ENCODE assay signal across 1 cellular context in the genomic region with DNA sequence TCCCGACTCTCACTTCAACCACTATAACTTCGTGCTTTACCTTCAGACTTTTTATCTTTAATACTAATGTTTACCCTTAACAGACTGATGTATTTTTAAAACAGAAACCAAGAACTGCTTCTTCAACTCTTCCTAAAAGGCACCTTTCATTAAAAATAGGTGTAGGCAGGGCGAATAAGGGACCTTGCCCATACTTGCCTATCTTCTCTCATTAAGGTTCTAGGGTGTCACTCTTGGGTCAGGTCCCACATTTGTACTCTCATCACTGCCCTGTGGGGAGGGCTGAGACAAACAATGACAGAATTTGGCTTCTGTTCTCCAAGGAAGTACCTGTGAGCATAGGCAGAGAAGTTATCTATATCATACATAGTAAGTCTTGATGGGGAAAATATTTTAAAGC.
TF ChIP-seq lines count a peak whose summit lies in the region.

No MANE protein-coding gene starts in this region.

TF ChIP-seq in GM23338, 12 proteins besides CTCF, POLR2A, EP300 and RAD21 (continued from another document):
- TF ChIP-seq, protein P1, sequence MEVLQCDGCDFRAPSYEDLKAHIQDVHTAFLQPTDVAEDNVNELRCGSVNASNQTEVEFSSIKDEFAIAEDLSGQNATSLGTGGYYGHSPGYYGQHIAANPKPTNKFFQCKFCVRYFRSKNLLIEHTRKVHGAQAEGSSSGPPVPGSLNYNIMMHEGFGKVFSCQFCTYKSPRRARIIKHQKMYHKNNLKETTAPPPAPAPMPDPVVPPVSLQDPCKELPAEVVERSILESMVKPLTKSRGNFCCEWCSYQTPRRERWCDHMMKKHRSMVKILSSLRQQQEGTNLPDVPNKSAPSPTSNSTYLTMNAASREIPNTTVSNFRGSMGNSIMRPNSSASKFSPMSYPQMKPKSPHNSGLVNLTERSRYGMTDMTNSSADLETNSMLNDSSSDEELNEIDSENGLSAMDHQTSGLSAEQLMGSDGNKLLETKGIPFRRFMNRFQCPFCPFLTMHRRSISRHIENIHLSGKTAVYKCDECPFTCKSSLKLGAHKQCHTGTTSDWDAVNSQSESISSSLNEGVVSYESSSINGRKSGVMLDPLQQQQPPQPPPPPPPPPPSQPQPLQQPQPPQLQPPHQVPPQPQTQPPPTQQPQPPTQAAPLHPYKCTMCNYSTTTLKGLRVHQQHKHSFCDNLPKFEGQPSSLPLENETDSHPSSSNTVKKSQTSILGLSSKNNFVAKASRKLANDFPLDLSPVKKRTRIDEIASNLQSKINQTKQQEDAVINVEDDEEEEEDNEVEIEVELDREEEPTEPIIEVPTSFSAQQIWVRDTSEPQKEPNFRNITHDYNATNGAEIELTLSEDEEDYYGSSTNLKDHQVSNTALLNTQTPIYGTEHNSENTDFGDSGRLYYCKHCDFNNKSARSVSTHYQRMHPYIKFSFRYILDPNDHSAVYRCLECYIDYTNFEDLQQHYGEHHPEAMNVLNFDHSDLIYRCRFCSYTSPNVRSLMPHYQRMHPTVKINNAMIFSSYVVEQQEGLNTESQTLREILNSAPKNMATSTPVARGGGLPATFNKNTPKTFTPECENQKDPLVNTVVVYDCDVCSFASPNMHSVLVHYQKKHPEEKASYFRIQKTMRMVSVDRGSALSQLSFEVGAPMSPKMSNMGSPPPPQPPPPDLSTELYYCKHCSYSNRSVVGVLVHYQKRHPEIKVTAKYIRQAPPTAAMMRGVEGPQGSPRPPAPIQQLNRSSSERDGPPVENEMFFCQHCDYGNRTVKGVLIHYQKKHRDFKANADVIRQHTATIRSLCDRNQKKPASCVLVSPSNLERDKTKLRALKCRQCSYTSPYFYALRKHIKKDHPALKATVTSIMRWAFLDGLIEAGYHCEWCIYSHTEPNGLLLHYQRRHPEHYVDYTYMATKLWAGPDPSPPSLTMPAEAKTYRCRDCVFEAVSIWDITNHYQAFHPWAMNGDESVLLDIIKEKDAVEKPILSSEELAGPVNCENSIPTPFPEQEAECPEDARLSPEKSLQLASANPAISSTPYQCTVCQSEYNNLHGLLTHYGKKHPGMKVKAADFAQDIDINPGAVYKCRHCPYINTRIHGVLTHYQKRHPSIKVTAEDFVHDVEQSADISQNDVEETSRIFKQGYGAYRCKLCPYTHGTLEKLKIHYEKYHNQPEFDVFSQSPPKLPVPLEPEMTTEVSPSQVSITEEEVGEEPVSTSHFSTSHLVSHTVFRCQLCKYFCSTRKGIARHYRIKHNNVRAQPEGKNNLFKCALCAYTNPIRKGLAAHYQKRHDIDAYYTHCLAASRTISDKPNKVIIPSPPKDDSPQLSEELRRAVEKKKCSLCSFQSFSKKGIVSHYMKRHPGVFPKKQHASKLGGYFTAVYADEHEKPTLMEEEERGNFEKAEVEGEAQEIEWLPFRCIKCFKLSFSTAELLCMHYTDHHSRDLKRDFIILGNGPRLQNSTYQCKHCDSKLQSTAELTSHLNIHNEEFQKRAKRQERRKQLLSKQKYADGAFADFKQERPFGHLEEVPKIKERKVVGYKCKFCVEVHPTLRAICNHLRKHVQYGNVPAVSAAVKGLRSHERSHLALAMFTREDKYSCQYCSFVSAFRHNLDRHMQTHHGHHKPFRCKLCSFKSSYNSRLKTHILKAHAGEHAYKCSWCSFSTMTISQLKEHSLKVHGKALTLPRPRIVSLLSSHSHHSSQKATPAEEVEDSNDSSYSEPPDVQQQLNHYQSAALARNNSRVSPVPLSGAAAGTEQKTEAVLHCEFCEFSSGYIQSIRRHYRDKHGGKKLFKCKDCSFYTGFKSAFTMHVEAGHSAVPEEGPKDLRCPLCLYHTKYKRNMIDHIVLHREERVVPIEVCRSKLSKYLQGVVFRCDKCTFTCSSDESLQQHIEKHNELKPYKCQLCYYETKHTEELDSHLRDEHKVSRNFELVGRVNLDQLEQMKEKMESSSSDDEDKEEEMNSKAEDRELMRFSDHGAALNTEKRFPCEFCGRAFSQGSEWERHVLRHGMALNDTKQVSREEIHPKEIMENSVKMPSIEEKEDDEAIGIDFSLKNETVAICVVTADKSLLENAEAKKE (CRISPR knock-in tag; IDR thresholded peaks at IDR 0.05), result no peak
- TF ChIP-seq POLR2AphosphoS5 (IDR thresholded peaks at IDR 0.05; ENCODE audit: low read depth) (no peak), STAT1 (IDR thresholded peaks at IDR 0.05; ENCODE audit: unreplicated experiment) (no peak), ZNF331 (CRISPR knock-in tag; IDR thresholded peaks at IDR 0.05; ENCODE audit: low read depth) (no peak), EZH2phosphoT487 (IDR thresholded peaks at IDR 0.05; ENCODE audit: unreplicated experiment) (no peak), NANOG (IDR thresholded peaks at IDR 0.05; ENCODE audit: borderline replicate concordance) (no peak), JUNB (IDR thresholded peaks at IDR 0.05; ENCODE audit: unreplicated experiment) (no peak), CREB1 (CRISPR knock-in tag; IDR thresholded peaks at IDR 0.05; ENCODE audit: low read depth) (no peak), REST (IDR thresholded peaks at IDR 0.05; ENCODE audit: unreplicated experiment) (no peak), ETS1 (IDR thresholded peaks at IDR 0.05) (no peak)
